Comparison of ENCODE assay signal across 2 cellular contexts in genomic region chr4:128283071-128283470, GRCh38.
A peak's percentile ranks its signal among the peaks of the same experiment; 100 is the strongest.
TF ChIP-seq lines count a peak whose summit lies in the region.

No MANE protein-coding gene starts in this region.

TF ChIP-seq in liver, 16 proteins besides CTCF, POLR2A, EP300 and RAD21:
- TF ChIP-seq REST (IDR thresholded peaks at IDR 0.05): no peak
- TF ChIP-seq GABPA (IDR thresholded peaks at IDR 0.05 in 1 of 2, conservative IDR thresholded peaks at IDR 0.05 in 1 of 2): no peak
- TF ChIP-seq FOXA1 (IDR thresholded peaks at IDR 0.05): no peak
- TF ChIP-seq YY1 (IDR thresholded peaks at IDR 0.05): peak; percentile 3
- no peak for TF ChIP-seq HNF4G (IDR thresholded peaks at IDR 0.05)
- no peak for TF ChIP-seq HNF4A (conservative IDR thresholded peaks at IDR 0.05)
- no peak for TF ChIP-seq TAF1 (conservative IDR thresholded peaks at IDR 0.05)

TF ChIP-seq in HepG2, 621 proteins besides CTCF, POLR2A, EP300 and RAD21:
- TF ChIP-seq GFI1 (CRISPR knock-in tag; IDR thresholded peaks at IDR 0.05; ENCODE audit: borderline replicate concordance): no peak
